Comparison of ENCODE assay signal across 1 cellular context in the genomic region with DNA sequence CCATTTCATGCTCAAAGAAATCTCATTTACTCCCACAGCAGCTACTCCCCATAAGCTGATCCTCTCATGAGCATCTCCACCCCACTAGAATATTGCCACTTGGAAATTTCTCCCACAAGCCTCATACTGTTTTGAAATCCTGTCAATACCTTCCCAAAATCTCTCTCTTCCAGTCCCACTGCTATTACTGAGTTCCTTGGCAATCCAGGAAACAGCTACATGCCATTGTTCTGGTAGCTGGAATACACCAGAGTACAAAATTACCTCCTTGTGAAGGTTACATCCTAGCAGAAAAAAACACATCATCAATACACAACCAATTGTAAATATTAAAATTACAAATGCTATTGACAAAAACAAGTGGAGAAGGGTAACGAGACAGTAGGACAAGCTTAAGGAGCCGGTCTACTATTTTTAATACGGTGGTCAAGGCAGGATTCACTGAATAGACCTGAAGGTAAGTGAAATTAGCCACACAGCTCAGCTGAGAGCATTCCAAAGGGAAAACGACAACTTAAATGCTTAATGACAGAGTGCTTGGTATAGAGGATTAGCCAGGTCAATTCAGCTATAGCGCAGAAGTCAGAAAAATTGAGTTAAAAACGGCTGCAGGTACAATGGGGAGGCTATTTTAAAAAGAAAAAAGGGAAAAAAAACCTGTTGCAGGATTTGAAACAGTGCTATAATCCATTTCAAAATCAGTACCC.
TF ChIP-seq lines count a peak whose summit lies in the region.

No MANE protein-coding gene starts in this region.

TF ChIP-seq in HEK293, 187 proteins besides CTCF, POLR2A, EP300 and RAD21 (continued from another document):
- TF ChIP-seq, protein P1, sequence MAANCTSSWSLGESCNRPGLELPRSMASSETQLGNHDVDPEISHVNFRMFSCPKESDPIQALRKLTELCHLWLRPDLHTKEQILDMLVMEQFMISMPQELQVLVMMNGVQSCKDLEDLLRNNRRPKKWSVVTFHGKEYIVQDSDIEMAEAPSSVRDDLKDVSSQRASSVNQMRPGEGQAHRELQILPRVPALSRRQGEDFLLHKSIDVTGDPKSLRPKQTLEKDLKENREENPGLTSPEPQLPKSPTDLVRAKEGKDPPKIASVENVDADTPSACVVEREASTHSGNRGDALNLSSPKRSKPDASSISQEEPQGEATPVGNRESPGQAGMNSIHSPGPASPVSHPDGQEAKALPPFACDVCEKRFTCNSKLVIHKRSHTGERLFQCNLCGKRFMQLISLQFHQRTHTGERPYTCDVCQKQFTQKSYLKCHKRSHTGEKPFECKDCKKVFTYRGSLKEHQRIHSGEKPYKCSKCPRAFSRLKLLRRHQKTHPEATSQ (tag by site-specific recombination; IDR thresholded peaks at IDR 0.05) = no peak
- TF ChIP-seq ZBTB21 (tag by site-specific recombination; IDR thresholded peaks at IDR 0.05) = no peak
- TF ChIP-seq ZNF623 (tag by site-specific recombination; IDR thresholded peaks at IDR 0.05) = no peak
- TF ChIP-seq ZNF394 (tag by site-specific recombination; IDR thresholded peaks at IDR 0.05; ENCODE audit: borderline replicate concordance) = peak; percentile 73; the same call in 1 of the 2 replicates
- no peak for TF ChIP-seq SP7 (tag by site-specific recombination; IDR thresholded peaks at IDR 0.05)
- no peak for TF ChIP-seq YY1 (tag by site-specific recombination; IDR thresholded peaks at IDR 0.05)
- TF ChIP-seq ZNF292 (tag by site-specific recombination; IDR thresholded peaks at IDR 0.05; ENCODE audit: borderline replicate concordance, low read depth) = no peak
- TF ChIP-seq SCRT2 (tag by site-specific recombination; IDR thresholded peaks at IDR 0.05) = peak; percentile 32; the same call in 1 of the 2 replicates
- TF ChIP-seq ZNF112 (tag by site-specific recombination; IDR thresholded peaks at IDR 0.05) = no peak
- no peak for TF ChIP-seq MYNN (tag by site-specific recombination; IDR thresholded peaks at IDR 0.05; ENCODE audit: borderline replicate concordance)
- no peak for TF ChIP-seq ZNF426 (tag by site-specific recombination; IDR thresholded peaks at IDR 0.05)
